In the genomic region with DNA sequence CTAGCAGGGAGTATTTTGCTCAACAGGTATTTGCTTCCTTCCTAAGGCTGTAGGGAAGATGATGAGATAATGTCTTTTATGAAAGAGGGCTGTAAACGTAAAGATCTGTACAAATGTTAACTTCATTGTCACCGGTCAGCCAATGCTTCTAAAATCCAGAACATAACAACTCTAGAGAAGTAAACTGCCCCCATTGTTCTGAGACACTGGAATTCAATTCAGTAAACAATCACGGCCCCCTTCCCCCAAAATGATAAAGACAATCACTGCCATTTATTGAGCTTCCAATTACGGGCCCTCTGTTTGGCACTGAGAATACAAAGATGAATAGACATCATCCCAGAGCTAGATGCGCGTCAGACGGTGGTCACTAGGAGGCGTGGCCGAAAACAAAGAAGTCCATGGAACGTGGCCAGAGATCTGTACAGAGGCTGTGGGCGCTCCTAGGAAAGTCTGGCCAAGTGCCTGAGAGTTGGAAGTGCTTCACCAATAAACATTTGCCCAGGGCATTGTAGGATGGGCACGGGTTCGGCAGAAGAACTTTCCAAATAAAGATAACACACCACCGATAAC, we compare ENCODE assay signal across 8 cellular contexts. TPM values are rescaled to one million over a fixed set of nuclear protein-coding genes. Genes with fewer than 3 reads are reported as not detected.
A peak's percentile ranks its signal among the peaks of the same experiment; 100 is the strongest.
DNase-seq lines count a peak whose midpoint lies in the region; ATAC-seq lines count a peak whose summit lies in the region.

No MANE protein-coding gene starts in this region.

- peak overlapping the region; percentile 96 for H3K27ac ChIP-seq in rectal smooth muscle tissue (ENCODE audit: low read depth, low read length)

- peak; percentile 14 for ATAC-seq in GM18517 (IDR thresholded peaks at IDR 0.05; ENCODE audit: unreplicated experiment)

- DNase-seq in AG08395 (ENCODE audit: low spot score): peak; percentile 89
- DNase-seq in HuH-7 (ENCODE audit: low spot score): peak; percentile 80
- peak; percentile 88 for DNase-seq in RPMI7951 (ENCODE audit: low read depth)
- DNase-seq in brain pericyte (ENCODE audit: low read depth, low spot score): peak; percentile 71
- no peak for DNase-seq in germinal center (ENCODE audit: low spot score)

- H3K4me1 ChIP-seq in rectal smooth muscle tissue (ENCODE audit: control insufficient read depth, insufficient read depth, low read length): peaks cover 5% of the 10 kb centered on the region

- H3K9ac ChIP-seq in rectal smooth muscle tissue (ENCODE audit: low read length): peak overlapping the region; percentile 87

- no peaks in the 10 kb centered on the region for H3K27me3 ChIP-seq in rectal smooth muscle tissue (ENCODE audit: control insufficient read depth, insufficient read depth, low read length)

- H3K4me3 ChIP-seq in iPS-11a (ENCODE audit: low read depth, low read length) (peak overlapping the region; percentile 81), rectal smooth muscle tissue (ENCODE audit: low read length) (peak overlapping the region; percentile 90)

- H3K36me3 ChIP-seq in rectal smooth muscle tissue (ENCODE audit: control insufficient read depth, insufficient read depth, low read length): peaks cover 29% of the 10 kb centered on the region

RNA-seq across cellular contexts. Expression of a gene that starts 0.6 kb away (rescaled TPM):
- 158 and 203 TPM in 2 replicates for total RNA-seq in RPMI7951 (2014; rRNA removed; shearing (Covaris generic))

RNA-seq across cellular contexts. Expression of a gene that starts 0.9 kb away (rescaled TPM):
- total RNA-seq in RPMI7951 (2014; rRNA removed; shearing (Covaris generic)): 75.8 and 97.4 TPM in 2 replicates

RNA-seq across cellular contexts. Expression of a gene that starts 25.0 kb away (rescaled TPM):
- total RNA-seq in RPMI7951 (2014; rRNA removed; shearing (Covaris generic)): 40.8 and 50.6 TPM in 2 replicates

RNA-seq across cellular contexts. Expression of a gene that starts 36.3 kb away (rescaled TPM):
- total RNA-seq in RPMI7951 (2014; rRNA removed; shearing (Covaris generic)): 42.3 and 48.8 TPM in 2 replicates

RNA-seq across cellular contexts. Expression of a gene that starts 39.4 kb away (rescaled TPM):
- total RNA-seq in RPMI7951 (2014; rRNA removed; shearing (Covaris generic)): 0.10 and 0.12 TPM in 2 replicates
